ENCODE assay signal across 18 cellular contexts in the genomic region with DNA sequence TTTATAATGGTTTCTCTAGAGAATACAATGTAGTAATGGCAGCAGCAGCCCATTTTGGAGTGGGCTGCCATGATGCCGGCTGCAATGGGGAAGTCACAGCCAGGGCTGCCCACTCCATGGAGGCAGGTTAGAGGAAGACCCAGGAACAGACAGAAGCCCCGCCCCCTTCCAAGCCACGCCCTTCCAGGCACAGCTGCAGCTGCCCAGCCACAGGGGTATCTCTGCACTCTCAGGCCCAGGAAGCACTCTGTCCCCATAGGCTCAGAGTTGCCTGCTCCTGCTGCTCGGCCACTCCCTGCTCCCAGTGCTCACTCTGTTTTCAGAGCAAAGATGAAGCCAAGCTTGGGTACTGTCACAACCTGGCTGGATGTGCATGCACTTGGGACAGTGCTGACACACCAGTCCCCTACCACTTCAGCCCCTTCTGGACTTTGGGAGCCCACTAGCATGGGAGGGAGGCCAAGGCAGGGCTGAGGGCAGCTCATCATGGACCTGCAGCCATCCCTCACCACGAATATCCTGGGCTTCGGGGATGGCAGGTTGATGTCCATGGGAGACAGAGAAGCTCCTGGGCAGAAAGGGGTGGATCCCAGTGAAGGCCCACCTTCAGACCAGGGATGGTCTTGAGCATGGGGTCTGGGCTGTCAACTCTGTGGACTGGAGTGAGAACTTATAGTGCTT.
DNase-seq lines count a peak whose midpoint lies in the region; ATAC-seq and TF ChIP-seq lines count a peak whose summit lies in the region.
"Had no signal": no experiment of that assay in that cellular context is flagged by ENCODE, and none has a peak within 500 bp of the region (broad histone marks: within the 10 kb centered on the region; RNA-seq: fewer than 3 reads in every experiment).

No MANE protein-coding gene starts in this region.

- no peaks in the 10 kb centered on the region for H3K36me3 ChIP-seq in upper lobe of right lung
- H3K36me3 ChIP-seq: BLaER1, Peyer's patch had no signal

- H3K4me3 ChIP-seq in NB4 (ENCODE audit: low read depth, low read length) (no peak overlapping the region), upper lobe of right lung (no peak overlapping the region)
- H3K4me3 ChIP-seq: BLaER1, Peyer's patch had no signal

- intact Hi-C loops in upper lobe of right lung (cut with DNase I) = no loop called here

- no peaks in the 10 kb centered on the region for H3K9me3 ChIP-seq in upper lobe of right lung
- H3K9me3 ChIP-seq: Peyer's patch, SK-N-SH had no signal

- no peaks in the 10 kb centered on the region for H3K27me3 ChIP-seq in upper lobe of right lung
- H3K27me3 ChIP-seq: BLaER1, Peyer's patch had no signal

- peak; percentile 26 for ATAC-seq in upper lobe of right lung
- ATAC-seq in HG03108 (IDR thresholded peaks at IDR 0.05; ENCODE audit: unreplicated experiment) = no peak
- no peak for ATAC-seq in HG03354 (IDR thresholded peaks at IDR 0.05; ENCODE audit: poor library complexity, severe bottlenecking, unreplicated experiment)
- ATAC-seq in GM21825 (IDR thresholded peaks at IDR 0.05; ENCODE audit: unreplicated experiment) = no peak
- ATAC-seq: CD8-positive, alpha-beta T cell; Right ventricle myocardium inferior had no signal

- H3K27ac ChIP-seq in upper lobe of right lung = no peak overlapping the region
- H3K27ac ChIP-seq: BLaER1, HL-60, Peyer's patch had no signal

- no peak for TF ChIP-seq POLR2A in NB4 (IDR thresholded peaks at IDR 0.05; ENCODE audit: extremely low read depth, insufficient read length)

- no peaks in the 10 kb centered on the region for H3K4me1 ChIP-seq in upper lobe of right lung
- H3K4me1 ChIP-seq: BLaER1, Peyer's patch had no signal

- TF ChIP-seq CTCF in NB4 (IDR thresholded peaks at IDR 0.05; ENCODE audit: low read depth, low read length) (no peak), upper lobe of right lung (IDR thresholded peaks at IDR 0.05) (no peak)

- peak; percentile 1 for DNase-seq in NK-92 treated with Interleukin-12 subunit alpha and Interleukin-12 subunit beta, amount 100 ng/mL, for 24 hours (lab: John Stamatoyannopoulos, UW)
- DNase-seq in NK-92 (lab: John Stamatoyannopoulos, UW; ENCODE audit: unreplicated experiment) (no peak), NB4 (ENCODE audit: low read depth) (peak; percentile 16), islet precursor cell (peak; percentile 44), upper lobe of right lung (no peak)
- DNase-seq: CD8-positive, alpha-beta T cell; MV-4-11; NCI-H1436 treated with DMSO at 0.1 percent for 48 hours; NCI-H2029 treated with DMSO at 0.1 percent for 48 hours; NCI-H510A treated with DMSO at 0.1 percent for 48 hours; Peyer's patch; SK-N-SH had no signal

Comparison
In these comparisons a context has a peak if more than half of its experiments do, and no peak if none do; other contexts are left out.
1. DNase-seq: peak in NK-92 treated with Interleukin-12 subunit alpha and Interleukin-12 subunit beta, amount 100 ng/mL, for 24 hours (single experiment), NB4 (single experiment) and islet precursor cell (single experiment); none in NK-92 (single experiment) and upper lobe of right lung (single experiment).